ENCODE assay signal across 12 cellular contexts in the genomic region with DNA sequence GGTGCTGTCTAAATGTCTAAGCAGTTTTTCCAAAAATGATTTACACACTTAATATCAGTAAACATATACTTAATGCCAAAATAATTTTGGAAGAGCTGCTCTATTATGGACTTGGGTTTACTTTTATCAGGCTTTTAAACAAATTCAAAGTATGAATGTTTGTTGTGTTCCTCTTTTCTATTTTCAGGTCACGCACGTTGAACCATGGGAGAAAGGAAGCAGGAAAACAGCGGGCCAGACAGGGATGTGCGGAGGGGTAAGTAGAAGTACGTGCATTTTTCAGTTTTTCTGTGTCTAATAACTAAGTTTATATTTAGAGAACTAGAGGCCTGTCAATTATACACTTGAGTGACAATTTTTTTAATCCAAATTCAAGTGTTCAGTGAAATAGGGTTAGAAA. TPM values are rescaled to one million over a fixed set of nuclear protein-coding genes. Genes with fewer than 3 reads are reported as not detected.
DNase-seq lines count a peak whose midpoint lies in the region; ATAC-seq and TF ChIP-seq lines count a peak whose summit lies in the region.
"Had no signal": no experiment of that assay in that cellular context is flagged by ENCODE, and none has a peak within 500 bp of the region (broad histone marks: within the 10 kb centered on the region; RNA-seq: fewer than 3 reads in every experiment).

No MANE protein-coding gene starts in this region.

- peak overlapping the region; percentile 74 for H3K27ac Mint-ChIP-seq in activated naive CD8-positive, alpha-beta T cell
- peak overlapping the region; percentile 12 to 98 for H3K27ac Mint-ChIP-seq in natural killer cell

- peak overlapping the region; percentile 88 for H3K4me3 ChIP-seq in HL-60 (replicated peaks; ENCODE audit: insufficient read depth, low read length)

- DNase-seq in CD1c-positive myeloid dendritic cell (ENCODE audit: extremely low spot score), result peak; percentile 70
- peak in 1 of 2 experiments; percentile 29 for DNase-seq in HL-60 (ENCODE audit: low read depth in 1 of 2, low spot score in 1 of 2)
- no peak for DNase-seq in natural killer cell
- DNase-seq in NCI-H2227 treated with DMSO at 0.1 percent for 48 hours (lab: John Stamatoyannopoulos, UW), result no peak
- DNase-seq in NCI-H1694 (lab: John Stamatoyannopoulos, UW), result no peak
- DNase-seq: DMS153, NCI-H446 treated with DMSO at 0.1 percent for 48 hours had no signal

- no peak overlapping the region for H3K27ac ChIP-seq in HL-60 (replicated peaks)

- ATAC-seq in natural killer cell, result no peak
- no peak for ATAC-seq in GM21723 (IDR thresholded peaks at IDR 0.05; ENCODE audit: unreplicated experiment)
- no peak for ATAC-seq in HG03342 (IDR thresholded peaks at IDR 0.05; ENCODE audit: unreplicated experiment)
- ATAC-seq: sciatic nerve had no signal

- H3K36me3 Mint-ChIP-seq in activated naive CD8-positive, alpha-beta T cell, result peaks cover 27% of the 10 kb centered on the region
- peaks cover 32% of the 10 kb centered on the region for H3K36me3 Mint-ChIP-seq in natural killer cell

- H3K27me3 Mint-ChIP-seq in activated naive CD8-positive, alpha-beta T cell, result no peaks in the 10 kb centered on the region
- no peaks in the 10 kb centered on the region for H3K27me3 Mint-ChIP-seq in natural killer cell (ENCODE audit: low read depth in 2 of 2)

- intact Hi-C loops in natural killer cell (cut with micrococcal nuclease), result no loop called here

- peaks cover 68% of the 10 kb centered on the region for H3K4me1 Mint-ChIP-seq in activated naive CD8-positive, alpha-beta T cell (ENCODE audit: low read depth)
- H3K4me1 Mint-ChIP-seq in natural killer cell, result peaks cover 58 to 78% of the 10 kb centered on the region in 2 donors

- TF ChIP-seq CTCF in HL-60 (IDR thresholded peaks at IDR 0.05; ENCODE audit: insufficient read depth, low read length), result no peak
- TF ChIP-seq CTCF in natural killer cell (IDR thresholded peaks at IDR 0.05), result no peak

- peak overlapping the region; percentile 74 for H3K4me3 Mint-ChIP-seq in activated naive CD8-positive, alpha-beta T cell
- H3K4me3 Mint-ChIP-seq in natural killer cell, result peak overlapping the region; percentile 73

- H3K9me3 Mint-ChIP-seq in activated naive CD8-positive, alpha-beta T cell (ENCODE audit: low read depth), result no peaks in the 10 kb centered on the region
- H3K9me3 Mint-ChIP-seq in natural killer cell, result no peaks in the 10 kb centered on the region

- no peaks in the 10 kb centered on the region for H3K27me3 ChIP-seq in HL-60 (ENCODE audit: insufficient read depth, poor library complexity, severe bottlenecking)

RNA-seq across cellular contexts. Expression of a gene that starts 3.4 kb away (rescaled TPM):
- total RNA-seq in natural killer cell, result 100 to 1,000 TPM; 115 to 158 (median 156) TPM

RNA-seq across cellular contexts. Expression of a gene that starts 17.2 kb away (rescaled TPM):
- under 1 TPM in 2 of 3 donors, not detected in 1; 0.14 to 0.43 TPM for total RNA-seq in natural killer cell
- total RNA-seq: lung microvascular endothelial cell, sciatic nerve had no signal

RNA-seq across cellular contexts. Expression of a gene that starts 34.6 kb away (rescaled TPM):
- 10 to 100 TPM; 26.9 to 41.5 (median 30.6) TPM for total RNA-seq in natural killer cell

RNA-seq across cellular contexts. Expression of a gene that starts 51.0 kb away (rescaled TPM):
- 10 to 100 TPM; 63.1 to 71.4 (median 69.2) TPM for total RNA-seq in natural killer cell
